ENCODE assay signal across 7 cellular contexts in genomic region chr9:82865524-82865923, GRCh38.
"Had no signal": no experiment of that assay in that cellular context is flagged by ENCODE, and none has a peak within 500 bp of the region (broad histone marks: within the 10 kb centered on the region; RNA-seq: fewer than 3 reads in every experiment).

No MANE protein-coding gene starts in this region.

- DNase-seq: IMR-90, KBM-7, KG1 had no signal

- H3K4me3 ChIP-seq: K562 had no signal

- H3K9ac ChIP-seq: KMS-11 had no signal

- ATAC-seq: K562 had no signal

- FAIRE-seq: HTR-8/SVneo, K562 had no signal

- H3K27ac ChIP-seq: HL-60, KMS-11 had no signal

- H3K4me2 ChIP-seq: KMS-11 had no signal
